In genomic region chr12:25365340-25365730, GRCh38 we compare ENCODE assay signal across 13 cellular contexts.
DNase-seq lines count a peak whose midpoint lies in the region; ATAC-seq lines count a peak whose summit lies in the region.
"Had no signal": no experiment of that assay in that cellular context is flagged by ENCODE, and none has a peak within 500 bp of the region (broad histone marks: within the 10 kb centered on the region; RNA-seq: fewer than 3 reads in every experiment).

No MANE protein-coding gene starts in this region.

- peaks cover 22% of the 10 kb centered on the region for H3K9me3 ChIP-seq in BLaER1
- H3K9me3 ChIP-seq: neutrophil had no signal

- peak overlapping the region; percentile 33 for H3K4me3 Mint-ChIP-seq in activated T-helper 2 cell treated with anti-CD3 and anti-CD28 coated beads, Interferon-gamma antibody, Interleukin-2, Interleukin-4, amounts not matched to agents 10 μg/mL and 5 μg/mL and 100 μg/mL, durations not matched to agents 14 hours and 24 hours and 36 hours (ENCODE audit: low read depth)
- H3K4me3 Mint-ChIP-seq: GM23338 had no signal

- no peak for DNase-seq in activated T-helper 2 cell treated with anti-CD3 and anti-CD28 coated beads, Interferon-gamma antibody, Interleukin-2, Interleukin-4, amounts not matched to agents 10 μg/mL and 5 μg/mL and 100 μg/mL, durations not matched to agents 14 hours and 24 hours and 36 hours (ENCODE audit: low spot score)
- DNase-seq in NAMALWA (ENCODE audit: low spot score), result no peak
- DNase-seq in amniotic stem cell (lab: John Stamatoyannopoulos, UW), result no peak
- DNase-seq in NCI-H2029 treated with DMSO at 0.1 percent for 48 hours (lab: John Stamatoyannopoulos, UW), result no peak
- DNase-seq: activated gamma-delta T cell treated with Interleukin-2 at 50 U/mL for 16 hours; CD4-positive, alpha-beta memory T cell; NCI-H146 had no signal

- peaks cover 5% of the 10 kb centered on the region for H3K36me3 Mint-ChIP-seq in activated T-helper 2 cell treated with anti-CD3 and anti-CD28 coated beads, Interferon-gamma antibody, Interleukin-2, Interleukin-4, amounts not matched to agents 10 μg/mL and 5 μg/mL and 100 μg/mL, durations not matched to agents 14 hours and 24 hours and 36 hours (ENCODE audit: low read depth)
- H3K36me3 Mint-ChIP-seq: CD4-positive, alpha-beta memory T cell had no signal

- H3K27me3 Mint-ChIP-seq in activated T-helper 2 cell treated with anti-CD3 and anti-CD28 coated beads, Interferon-gamma antibody, Interleukin-2, Interleukin-4, amounts not matched to agents 10 μg/mL and 5 μg/mL and 100 μg/mL, durations not matched to agents 14 hours and 24 hours and 36 hours (ENCODE audit: low read depth), result peaks cover 4% of the 10 kb centered on the region
- H3K27me3 Mint-ChIP-seq: CD4-positive, alpha-beta memory T cell had no signal

- peak overlapping the region; percentile 80 for H3K4me2 ChIP-seq in BLaER1

- no peaks in the 10 kb centered on the region for H4K20me1 ChIP-seq in BLaER1

- intact Hi-C loops in activated T-helper 2 cell treated with anti-CD3 and anti-CD28 coated beads, Interferon-gamma antibody, Interleukin-2, Interleukin-4, amounts not matched to agents 10 μg/mL and 5 μg/mL and 100 μg/mL, durations not matched to agents 14 hours and 24 hours and 36 hours (cut with micrococcal nuclease), result loop anchor here (1.0 to 2.0 kb wide), 4 partner anchors 8 to 45 kb away; no protein-coding TSS in a partner anchor

- peak overlapping the region; percentile 72 for H3K9ac ChIP-seq in BLaER1

- peak; percentile 7 for ATAC-seq in GM19035 (IDR thresholded peaks at IDR 0.05; ENCODE audit: unreplicated experiment)
- peak; percentile 4 for ATAC-seq in HG03354 (IDR thresholded peaks at IDR 0.05; ENCODE audit: poor library complexity, severe bottlenecking, unreplicated experiment)
- ATAC-seq in GM21423 (IDR thresholded peaks at IDR 0.05; ENCODE audit: unreplicated experiment), result no peak

- H3K36me3 ChIP-seq in BLaER1, result no peaks in the 10 kb centered on the region
- H3K36me3 ChIP-seq: neutrophil had no signal

- H3K4me1 Mint-ChIP-seq in activated T-helper 2 cell treated with anti-CD3 and anti-CD28 coated beads, Interferon-gamma antibody, Interleukin-2, Interleukin-4, amounts not matched to agents 10 μg/mL and 5 μg/mL and 100 μg/mL, durations not matched to agents 14 hours and 24 hours and 36 hours (ENCODE audit: low read depth), result peaks cover 33% of the 10 kb centered on the region

- H3K27me3 ChIP-seq in BLaER1, result no peaks in the 10 kb centered on the region
- H3K27me3 ChIP-seq: neutrophil had no signal

- H3K9me3 Mint-ChIP-seq in activated T-helper 2 cell treated with anti-CD3 and anti-CD28 coated beads, Interferon-gamma antibody, Interleukin-2, Interleukin-4, amounts not matched to agents 10 μg/mL and 5 μg/mL and 100 μg/mL, durations not matched to agents 14 hours and 24 hours and 36 hours, result no peaks in the 10 kb centered on the region
- H3K9me3 Mint-ChIP-seq: CD4-positive, alpha-beta memory T cell had no signal

- H3K27ac Mint-ChIP-seq in activated T-helper 2 cell treated with anti-CD3 and anti-CD28 coated beads, Interferon-gamma antibody, Interleukin-2, Interleukin-4, amounts not matched to agents 10 μg/mL and 5 μg/mL and 100 μg/mL, durations not matched to agents 14 hours and 24 hours and 36 hours, result peak overlapping the region; percentile 88

- H3K4me3 ChIP-seq in BLaER1, result peak overlapping the region; percentile 54

- H3K4me1 ChIP-seq in BLaER1, result peaks cover 43% of the 10 kb centered on the region

- peak overlapping the region; percentile 85 for H3K27ac ChIP-seq in BLaER1
- H3K27ac ChIP-seq: neutrophil had no signal
